ENCODE assay signal across 22 cellular contexts in the genomic region with DNA sequence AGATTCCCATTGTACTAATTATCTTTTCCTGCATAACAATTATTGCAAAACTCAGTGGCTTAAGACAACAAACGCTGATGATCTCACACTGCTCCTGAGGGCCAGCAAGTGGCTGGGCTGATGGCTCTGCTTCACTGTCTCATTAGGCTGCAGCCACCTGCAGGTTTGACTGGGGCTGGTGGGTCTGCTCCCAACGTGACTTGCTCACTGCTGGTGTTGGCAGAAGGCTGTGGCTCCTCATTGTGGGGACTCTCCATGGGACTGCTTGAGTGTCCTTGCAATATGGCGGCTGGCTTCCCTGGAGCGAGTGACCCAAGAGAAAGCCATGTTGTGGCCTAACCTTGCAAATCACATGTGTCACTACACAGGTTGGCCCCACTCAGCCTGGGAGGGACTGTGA.
"Had no signal": no experiment of that assay in that cellular context is flagged by ENCODE, and none has a peak within 500 bp of the region (broad histone marks: within the 10 kb centered on the region; RNA-seq: fewer than 3 reads in every experiment).

No MANE protein-coding gene starts in this region.

- ATAC-seq: activated CD4-positive, CD25-positive, alpha-beta regulatory T cell treated with anti-CD3 and anti-CD28 coated beads, Interleukin-2, amount 50 U/mL, for 24 hours; mucosa of descending colon; stimulated activated naive CD8-positive, alpha-beta T cell treated with anti-CD3 and anti-CD28 coated beads, Interleukin-15, Interleukin-2, amounts not matched to agents 100 U/mL and 50 U/mL, for 24 hours had no signal

- H3K27ac ChIP-seq: coronary artery, esophagus squamous epithelium, hepatocyte, neutrophil, parathyroid adenoma, tibial nerve, uterus had no signal

- H2AFZ ChIP-seq: hepatocyte, parathyroid adenoma had no signal

- DNase-seq: activated CD4-positive, alpha-beta T cell treated with anti-CD3 and anti-CD28 coated beads, Interleukin-2, amount 50 U/mL, for 1 hour; activated CD8-positive, alpha-beta memory T cell treated with anti-CD3 and anti-CD28 coated beads for 24 hours; activated CD8-positive, alpha-beta memory T cell treated with anti-CD3 and anti-CD28 coated beads, Interleukin-2, amount 50 U/mL, for 48 hours; amygdala; esophagus squamous epithelium; foreskin fibroblast; mesenchymal stem cell; naive B cell; stimulated activated naive CD8-positive, alpha-beta T cell treated with anti-CD3 and anti-CD28 coated beads, Interleukin-15, Interleukin-2, amounts not matched to agents 100 U/mL and 50 U/mL, for 24 hours; substantia nigra; uterus had no signal

- H3K36me3 Mint-ChIP-seq: activated naive CD8-positive, alpha-beta T cell; brain had no signal

- H3K27me3 ChIP-seq: esophagus squamous epithelium, hepatocyte, tibial nerve, uterus had no signal

- H3K9me3 ChIP-seq: neutrophil, uterus had no signal

- H3K4me2 ChIP-seq: hepatocyte had no signal

- H3K27ac Mint-ChIP-seq: activated naive CD8-positive, alpha-beta T cell; brain; naive B cell; T-helper 1 cell treated with Interleukin-12 subunit alpha and Interleukin-12 subunit beta and Interleukin-4 antibody, amounts not matched to agents 30 μg/mL and 1 μg/mL, for 36 hours had no signal

- H3K4me3 ChIP-seq: coronary artery, esophagus squamous epithelium, hepatocyte, mucosa of descending colon, tibial nerve, uterus had no signal

- H3K36me3 ChIP-seq: esophagus squamous epithelium, neutrophil, tibial nerve, uterus had no signal

- H3K4me1 ChIP-seq: parathyroid adenoma, uterus had no signal

- H3K4me3 Mint-ChIP-seq: activated naive CD8-positive, alpha-beta T cell; brain; central memory CD8-positive, alpha-beta T cell; T-helper 1 cell treated with Interleukin-12 subunit alpha and Interleukin-12 subunit beta and Interleukin-4 antibody, amounts not matched to agents 30 μg/mL and 1 μg/mL, for 36 hours had no signal

- H3K4me1 Mint-ChIP-seq: brain; central memory CD8-positive, alpha-beta T cell; naive B cell had no signal

- H3K9ac ChIP-seq: parathyroid adenoma had no signal
